ENCODE assay signal across 9 cellular contexts in the genomic region with DNA sequence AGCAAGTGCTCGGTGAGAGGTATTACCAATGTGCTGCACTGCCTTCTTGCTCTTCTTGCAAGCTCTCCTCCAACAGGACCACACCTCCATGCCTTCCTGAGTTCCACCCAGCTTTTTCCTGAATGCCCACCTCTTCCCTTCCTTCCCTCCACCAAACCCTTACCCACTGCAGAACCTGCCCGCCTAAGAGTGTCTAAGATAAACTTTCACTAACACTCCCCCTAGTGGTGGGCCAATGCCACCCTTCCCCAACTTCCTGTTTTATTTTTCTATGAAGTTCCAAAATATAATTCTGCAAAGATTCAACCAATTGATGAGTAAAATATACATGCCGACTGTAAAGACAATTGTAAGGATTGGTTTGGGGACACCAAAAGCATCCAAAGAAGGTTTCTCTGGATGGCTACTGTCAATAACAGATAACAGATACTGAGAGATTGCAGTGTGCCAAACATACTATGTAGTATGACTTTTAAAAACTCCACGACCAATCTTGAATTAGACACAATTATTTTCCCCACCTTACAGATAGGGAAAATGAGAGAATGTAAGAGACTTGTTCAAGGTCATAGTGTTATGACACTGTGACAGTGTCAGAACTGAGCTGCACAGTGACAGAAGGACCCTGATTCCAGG. TPM values are rescaled to one million over a fixed set of nuclear protein-coding genes. Genes with fewer than 3 reads are reported as not detected.
A peak's percentile ranks its signal among the peaks of the same experiment; 100 is the strongest.
DNase-seq lines count a peak whose midpoint lies in the region; ATAC-seq and TF ChIP-seq lines count a peak whose summit lies in the region.
"Had no signal": no experiment of that assay in that cellular context is flagged by ENCODE, and none has a peak within 500 bp of the region (broad histone marks: within the 10 kb centered on the region; RNA-seq: fewer than 3 reads in every experiment).

No MANE protein-coding gene starts in this region.

- no peaks in the 10 kb centered on the region for H3K36me3 Mint-ChIP-seq in progenitor cell of endocrine pancreas (ENCODE audit: insufficient read depth)

- H3K9me3 Mint-ChIP-seq in progenitor cell of endocrine pancreas (ENCODE audit: low read depth), result peaks cover 4% of the 10 kb centered on the region

- H3K4me3 Mint-ChIP-seq in progenitor cell of endocrine pancreas (ENCODE audit: low read depth), result no peak overlapping the region

- TF ChIP-seq CTCF in fibroblast of villous mesenchyme (IDR thresholded peaks at IDR 0.05; ENCODE audit: insufficient read depth, low read depth, low read length) (peak; percentile 91), progenitor cell of endocrine pancreas (IDR thresholded peaks at IDR 0.05; ENCODE audit: unreplicated experiment) (peak; percentile 84)

- no peaks in the 10 kb centered on the region for H3K4me1 Mint-ChIP-seq in progenitor cell of endocrine pancreas (ENCODE audit: low read depth)

- peaks cover 16% of the 10 kb centered on the region for H3K27me3 Mint-ChIP-seq in progenitor cell of endocrine pancreas

- ATAC-seq in HG03095 (IDR thresholded peaks at IDR 0.05; ENCODE audit: unreplicated experiment) (peak; percentile 55), GM19467 (IDR thresholded peaks at IDR 0.05; ENCODE audit: unreplicated experiment) (no peak)

- H3K27ac Mint-ChIP-seq in progenitor cell of endocrine pancreas, result no peak overlapping the region

- DNase-seq in DMS79 treated with DMSO at 0.1 percent for 48 hours (lab: John Stamatoyannopoulos, UW) (peak; percentile 11), DMS79 (lab: John Stamatoyannopoulos, UW) (no peak), OCI-M1 (lab: John Stamatoyannopoulos, UW) (peak; percentile 81), fibroblast of villous mesenchyme (ENCODE audit: low read depth) (peak; percentile 54), progenitor cell of endocrine pancreas (ENCODE audit: low spot score, unreplicated experiment) (peak; percentile 20)
- peak; percentile 50 for DNase-seq in activated T-cell treated with anti-CD3 and anti-CD28 coated beads, Interleukin-2, amount 50 U/mL, for 1 hour

- H3K4me3 ChIP-seq in fibroblast of villous mesenchyme (ENCODE audit: low read depth, low read length), result no peak overlapping the region
- H3K4me3 ChIP-seq: BLaER1 treated with 17β-estradiol and CSF1 and Interleukin-3, amounts not matched to agents 10 nM and 100 nM had no signal

RNA-seq across cellular contexts. Expression of a gene that starts 38.6 kb away (rescaled TPM):
- total RNA-seq in fibroblast of villous mesenchyme, result 10.4 and 11.0 TPM in 2 replicates
- 7.0 and 8.6 TPM in 2 replicates for total RNA-seq in progenitor cell of endocrine pancreas
